2 cellular contexts compared by ENCODE assay signal in genomic region chr6:25342784-25343183, GRCh38.
TF ChIP-seq lines count a peak whose summit lies in the region.

No MANE protein-coding gene starts in this region.

TF ChIP-seq in WTC11, 78 proteins besides CTCF, POLR2A, EP300 and RAD21 (continued from another document):
- TF ChIP-seq AR (CRISPR knock-in tag; IDR thresholded peaks at IDR 0.05) (no peak), CDX4 (CRISPR knock-in tag; IDR thresholded peaks at IDR 0.05; ENCODE audit: borderline replicate concordance) (no peak), ZSCAN18 (CRISPR knock-in tag; IDR thresholded peaks at IDR 0.05) (no peak), USF1 (CRISPR knock-in tag; IDR thresholded peaks at IDR 0.05) (no peak), CREM (CRISPR knock-in tag; IDR thresholded peaks at IDR 0.05) (no peak), FOXP4 (CRISPR knock-in tag; IDR thresholded peaks at IDR 0.05) (no peak), NFYB (CRISPR knock-in tag; conservative IDR thresholded peaks at IDR 0.05; ENCODE audit: low read depth) (no peak), FOXJ3 (CRISPR knock-in tag; IDR thresholded peaks at IDR 0.05; ENCODE audit: borderline replicate concordance) (no peak)
TF ChIP-seq in WTC11: peak in this region for 0.

TF ChIP-seq in HepG2, 621 proteins besides CTCF, POLR2A, EP300 and RAD21 (continued from another document):
- TF ChIP-seq RERE (CRISPR knock-in tag; IDR thresholded peaks at IDR 0.05; ENCODE audit: low read depth) (no peak), ZNF704 (CRISPR knock-in tag; IDR thresholded peaks at IDR 0.05; ENCODE audit: borderline replicate concordance) (no peak), SMAD3 (CRISPR knock-in tag; IDR thresholded peaks at IDR 0.05) (no peak), NFYB (CRISPR knock-in tag; IDR thresholded peaks at IDR 0.05) (no peak), ZNF256 (CRISPR knock-in tag; conservative IDR thresholded peaks at IDR 0.05) (no peak), AGO2 (optimal IDR thresholded peaks at IDR 0.05; ENCODE audit: low read depth, low read length) (no peak), ZMYM4 (CRISPR knock-in tag; IDR thresholded peaks at IDR 0.05) (no peak), ZBTB38 (CRISPR knock-in tag; IDR thresholded peaks at IDR 0.05) (no peak), ZIK1 (CRISPR knock-in tag; IDR thresholded peaks at IDR 0.05; ENCODE audit: borderline replicate concordance, low read depth) (no peak), ZNF784 (CRISPR knock-in tag; IDR thresholded peaks at IDR 0.05; ENCODE audit: borderline replicate concordance) (no peak), HMGXB4 (CRISPR knock-in tag; IDR thresholded peaks at IDR 0.05; ENCODE audit: borderline replicate concordance in 1 of 2, low read depth in 1 of 2) (no peak)
